7 cellular contexts compared by ENCODE assay signal in genomic region chr6:127695108-127695507, GRCh38.
"Had no signal": no experiment of that assay in that cellular context is flagged by ENCODE, and none has a peak within 500 bp of the region (broad histone marks: within the 10 kb centered on the region; RNA-seq: fewer than 3 reads in every experiment).

No MANE protein-coding gene starts in this region.

- FAIRE-seq: H1, H54, HTR-8/SVneo had no signal

- H3K4me3 ChIP-seq: GM23338 had no signal

- ATAC-seq: GM23338 had no signal

- DNase-seq: H9, HCEC 1CT, IMR-90 had no signal
